1 cellular context compared by ENCODE assay signal in genomic region chr1:1374861-1375662, GRCh38.
TF ChIP-seq lines count a peak whose summit lies in the region.

AURKAIP1 (minus strand) TSS chr1:1375207; CDS start chr1:1374756, 451 bp downstream.

TF ChIP-seq in K562, 482 proteins besides CTCF, POLR2A, EP300 and RAD21 (continued from another document and continues in another):
- TF ChIP-seq RNF219 (CRISPR knock-in tag; IDR thresholded peaks at IDR 0.05) (no peak), MLX (CRISPR knock-in tag; conservative IDR thresholded peaks at IDR 0.05) (no peak), ZNF175 (CRISPR knock-in tag; IDR thresholded peaks at IDR 0.05; ENCODE audit: low read depth) (peak; percentile 88; the same call in 1 of the 2 replicates), SMAD4 (CRISPR knock-in tag; conservative IDR thresholded peaks at IDR 0.05) (peak; percentile 81), CREB3 (tag; conservative IDR thresholded peaks at IDR 0.05; ENCODE audit: low read depth) (peak; percentile 86), TSHZ1 (CRISPR knock-in tag; IDR thresholded peaks at IDR 0.05) (no peak), FOS (IDR thresholded peaks at IDR 0.05; ENCODE audit: extremely low read depth, insufficient read length) (no peak), POLR3A (IDR thresholded peaks at IDR 0.05; ENCODE audit: borderline replicate concordance, extremely low read depth, insufficient read depth, insufficient read length) (no peak), POLR2AphosphoS5 (IDR thresholded peaks at IDR 0.05; ENCODE audit: control insufficient read depth, insufficient read depth, low read depth, low read length) (peak; percentile 76), DLX4 (CRISPR knock-in tag; IDR thresholded peaks at IDR 0.05) (no peak), ELF4 (CRISPR knock-in tag; IDR thresholded peaks at IDR 0.05) (peak; percentile 80; the same call in 1 of the 2 replicates), NFRKB (IDR thresholded peaks at IDR 0.05; ENCODE audit: low read depth) (no peak), GTF2A2 (tag; IDR thresholded peaks at IDR 0.05) (no peak), ZNF431 (CRISPR knock-in tag; IDR thresholded peaks at IDR 0.05) (0 out of 2 replicates have a peak, but pooled peaks have one; percentile 40), HDAC1 (IDR thresholded peaks at IDR 0.05) (peak in 1 of 2 experiments; percentile 51; a peak in 2 of 4 replicates), RBM22 (IDR thresholded peaks at IDR 0.05; ENCODE audit: low read depth, low read length, poor library complexity, severe bottlenecking) (peak; percentile 96), CREBBP (IDR thresholded peaks at IDR 0.05; ENCODE audit: low read depth, low read length) (no peak), NFYB (IDR thresholded peaks at IDR 0.05; ENCODE audit: extremely low read depth, insufficient read length) (no peak), SUPT5H (IDR thresholded peaks at IDR 0.05) (peak; percentile 89), ZBTB34 (CRISPR knock-in tag; IDR thresholded peaks at IDR 0.05) (no peak), BRD9 (IDR thresholded peaks at IDR 0.05; ENCODE audit: low read depth, partially characterized antibody) (no peak), PBX2 (CRISPR knock-in tag; IDR thresholded peaks at IDR 0.05; ENCODE audit: low read depth) (no peak), PBX2 (tag; conservative IDR thresholded peaks at IDR 0.05; ENCODE audit: low read depth) (no peak), HMGXB4 (CRISPR knock-in tag; IDR thresholded peaks at IDR 0.05) (peak; percentile 98), TOE1 (IDR thresholded peaks at IDR 0.05; ENCODE audit: borderline replicate concordance) (peak; percentile 97), TOE1 (CRISPR knock-in tag; IDR thresholded peaks at IDR 0.05; ENCODE audit: borderline replicate concordance, low read depth) (peak; percentile 70; the same call in 1 of the 2 replicates), ILK (tag; IDR thresholded peaks at IDR 0.05; ENCODE audit: borderline replicate concordance, low read depth) (no peak), NCOA4 (IDR thresholded peaks at IDR 0.05; ENCODE audit: partially characterized antibody) (no peak), FOXA1 (IDR thresholded peaks at IDR 0.05; ENCODE audit: borderline replicate concordance) (no peak), STAT5B (CRISPR knock-in tag; IDR thresholded peaks at IDR 0.05) (no peak), HMBOX1 (IDR thresholded peaks at IDR 0.05) (no peak), ZBTB8A (IDR thresholded peaks at IDR 0.05; ENCODE audit: partially characterized antibody) (no peak), ZFP91 (CRISPR knock-in tag; IDR thresholded peaks at IDR 0.05) (peak; percentile 79; the same call in 1 of the 2 replicates), SMAD2 (IDR thresholded peaks at IDR 0.05; ENCODE audit: low read depth, low read length) (no peak), SAFB (IDR thresholded peaks at IDR 0.05; ENCODE audit: borderline replicate concordance, low read depth, low read length) (no peak), ZMIZ1 (IDR thresholded peaks at IDR 0.05; ENCODE audit: low read depth in 2 of 2, low read length in 2 of 2) (peak; percentile 39 to 55; a peak in 2 of 4 replicates), BACH1 (tag; IDR thresholded peaks at IDR 0.05) (peak; percentile 43; the same call in 1 of the 2 replicates), ZNF324 (CRISPR knock-in tag; IDR thresholded peaks at IDR 0.05) (0 out of 2 replicates have a peak, but pooled peaks have one; percentile 43), NFIC (IDR thresholded peaks at IDR 0.05) (peak; percentile 84)
